ENCODE assay signal across 8 cellular contexts in genomic region chr3:114809668-114810413, GRCh38.
DNase-seq lines count a peak whose midpoint lies in the region; ATAC-seq, FAIRE-seq and TF ChIP-seq lines count a peak whose summit lies in the region.

No MANE protein-coding gene starts in this region.

- TF ChIP-seq CTCF in kidney (IDR thresholded peaks at IDR 0.05; ENCODE audit: borderline replicate concordance, extremely low read depth, insufficient read depth) = no peak
- no peak for TF ChIP-seq CTCF in uterus (IDR thresholded peaks at IDR 0.05)

- H3K4me1 ChIP-seq in kidney (ENCODE audit: control insufficient read depth in 1 of 2, insufficient read depth in 1 of 2, low read depth in 1 of 2, low read length in 2 of 2) (peaks cover 5 to 6% of the 10 kb centered on the region in 2 donors), uterus (no peaks in the 10 kb centered on the region)

- H3K9ac ChIP-seq in kidney (ENCODE audit: low read length in 2 of 2) = peak overlapping the region in 1 of 2 donors; percentile 46

- no peaks in the 10 kb centered on the region for H3K36me3 ChIP-seq in kidney (ENCODE audit: control insufficient read depth in 1 of 2, insufficient read depth in 2 of 2, low read length in 2 of 2)
- H3K36me3 ChIP-seq in uterus = no peaks in the 10 kb centered on the region

- peak; percentile 100 for ATAC-seq in GM21423 (IDR thresholded peaks at IDR 0.05; ENCODE audit: unreplicated experiment)
- peak; percentile 99 for ATAC-seq in HG03565 (IDR thresholded peaks at IDR 0.05; ENCODE audit: unreplicated experiment)

- H3K4me3 ChIP-seq in kidney (ENCODE audit: low read length in 2 of 2) (peak overlapping the region; percentile 23 to 27), uterus (no peak overlapping the region)

- FAIRE-seq in GM12891 (lab: Jason Lieb, UNC) = peak; percentile 97
- no peak for FAIRE-seq in kidney (lab: Jason Lieb, UNC)

- H3K27ac ChIP-seq in kidney (ENCODE audit: low read depth in 2 of 2, low read length in 2 of 2) = peak overlapping the region; percentile 15 to 18
- H3K27ac ChIP-seq in uterus = no peak overlapping the region

- no peaks in the 10 kb centered on the region for H3K27me3 ChIP-seq in uterus

- no peak for TF ChIP-seq POLR2A in GM12891 (IDR thresholded peaks at IDR 0.05; ENCODE audit: low read depth, low read length)
- TF ChIP-seq POLR2A in uterus (IDR thresholded peaks at IDR 0.05) = no peak

- intact Hi-C loops in kidney (cut with DNase I) (no loop called here), uterus (cut with DNase I; ENCODE audit: low total_unique reads) (no loop called here)

- DNase-seq in GM12891 (ENCODE audit: insufficient read length, low spot score) (peak; percentile 19), kidney (no peak), uterus (no peak), RPMI8226 (no peak), ureter (ENCODE audit: low spot score) (no peak), CD1c-positive myeloid dendritic cell (ENCODE audit: extremely low spot score) (no peak)

- H3K9me3 ChIP-seq in kidney (ENCODE audit: control insufficient read depth in 1 of 2, low read length in 2 of 2) (no peaks in the 10 kb centered on the region), uterus (no peaks in the 10 kb centered on the region)

TF ChIP-seq in GM12891, 5 proteins besides CTCF, POLR2A, EP300 and RAD21:
- no peak for TF ChIP-seq SPI1 (IDR thresholded peaks at IDR 0.05; ENCODE audit: low read depth, low read length)
- TF ChIP-seq POU2F2 (IDR thresholded peaks at IDR 0.05; ENCODE audit: low read depth, low read length) = peak; percentile 49; the same call in 1 of the 2 replicates

Comparison
In these comparisons a context has a peak if more than half of its experiments do, and no peak if none do; other contexts are left out.
1. H3K27ac ChIP-seq: peak in kidney (2 of 2); none in uterus (0 of 2).
2. H3K4me3 ChIP-seq: peak in kidney (2 of 2); none in uterus (0 of 2).